In the genomic region with DNA sequence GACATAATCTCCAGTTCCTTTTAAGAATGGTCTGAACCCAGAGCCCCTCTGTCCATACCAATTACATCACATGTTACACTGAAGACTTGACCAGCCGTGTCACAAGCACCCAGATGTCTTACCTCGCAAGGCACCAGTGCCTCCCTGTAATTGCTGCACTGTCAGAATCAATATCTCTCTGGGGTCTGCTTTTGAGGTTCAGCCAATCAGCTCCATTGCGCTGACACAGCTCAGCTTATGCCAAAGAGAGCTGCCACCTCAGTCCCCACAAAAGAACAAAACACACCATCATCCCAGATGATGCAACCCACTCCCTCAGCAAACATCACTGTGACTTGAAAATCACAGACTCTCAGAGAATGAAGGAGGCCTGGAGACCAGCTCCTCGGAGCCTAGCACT, we compare ENCODE assay signal across 36 cellular contexts.
"Had no signal": no experiment of that assay in that cellular context is flagged by ENCODE, and none has a peak within 500 bp of the region (broad histone marks: within the 10 kb centered on the region; RNA-seq: fewer than 3 reads in every experiment).

No MANE protein-coding gene starts in this region.

- H3K36me3 Mint-ChIP-seq: activated CD8-positive, alpha-beta memory T cell treated with anti-CD3 and anti-CD28 coated beads, Interleukin-2, amount 10 ng/mL, durations not matched to agents 7 days and 5 days; activated naive CD4-positive, alpha-beta T cell treated with anti-CD3 and anti-CD28 coated beads, Interleukin-2, amount 10 ng/mL, durations not matched to agents 7 days and 5 days; activated naive CD4-positive, alpha-beta T cell treated with anti-CD3 and anti-CD28 coated beads, Interleukin-2, amount 50 U/mL, for 72 hours; activated naive CD8-positive, alpha-beta T cell treated with anti-CD3 and anti-CD28 coated beads for 36 hours had no signal

- H3K27me3 ChIP-seq: adrenal gland, body of pancreas, brain microvascular endothelial cell, breast epithelium had no signal

- H3K9me3 ChIP-seq: adrenal gland, body of pancreas, breast epithelium had no signal

- H3K4me1 ChIP-seq: adrenal gland, breast epithelium had no signal

- ATAC-seq: activated CD4-positive, alpha-beta T cell treated with anti-CD3 and anti-CD28 coated beads for 36 hours; activated CD4-positive, CD25-positive, alpha-beta regulatory T cell treated with anti-CD3 and anti-CD28 coated beads, Interleukin-2, amount 50 U/mL, for 24 hours; activated CD8-positive, alpha-beta memory T cell treated with anti-CD3 and anti-CD28 coated beads, Interleukin-2, amount 10 ng/mL, durations not matched to agents 7 days and 5 days; activated CD8-positive, alpha-beta T cell treated with anti-CD3 and anti-CD28 coated beads, Interleukin-2, amount 10 ng/mL, durations not matched to agents 7 days and 5 days; activated naive CD4-positive, alpha-beta T cell treated with anti-CD3 and anti-CD28 coated beads, Interleukin-2, amount 50 U/mL, for 72 hours; body of pancreas had no signal

- H3K4me3 Mint-ChIP-seq: activated B cell treated with CpG ODN at 0.5 μM for 24 hours; activated CD4-positive, alpha-beta memory T cell treated with anti-CD3 and anti-CD28 coated beads, Interleukin-2, amount 10 ng/mL, durations not matched to agents 7 days and 5 days; activated CD4-positive, alpha-beta T cell treated with anti-CD3 and anti-CD28 coated beads for 36 hours; activated CD4-positive, alpha-beta T cell treated with anti-CD3 and anti-CD28 coated beads, Interleukin-2, amount 10 ng/mL, durations not matched to agents 7 days and 5 days; activated CD8-positive, alpha-beta memory T cell treated with anti-CD3 and anti-CD28 coated beads, Interleukin-2, amount 10 ng/mL, durations not matched to agents 7 days and 5 days; activated CD8-positive, alpha-beta T cell treated with anti-CD3 and anti-CD28 coated beads, Interleukin-2, amount 10 ng/mL, durations not matched to agents 7 days and 5 days; activated naive CD4-positive, alpha-beta T cell treated with anti-CD3 and anti-CD28 coated beads, Interleukin-2, amount 10 ng/mL, durations not matched to agents 7 days and 5 days; activated naive CD8-positive, alpha-beta T cell treated with anti-CD3 and anti-CD28 coated beads for 36 hours; activated T-cell treated with anti-CD3 and anti-CD28 coated beads, Interleukin-2, amount 50 U/mL, for 24 hours; T-helper 1 cell treated with Interleukin-12 subunit alpha and Interleukin-12 subunit beta and Interleukin-4 antibody, amounts not matched to agents 30 μg/mL and 1 μg/mL, for 36 hours; T-helper 2 cell treated with Interferon-gamma antibody and Interleukin-4, amounts not matched to agents 5 μg/mL and 100 μg/mL, for 36 hours had no signal

- H3K9me3 Mint-ChIP-seq: activated B cell treated with CpG ODN at 0.5 μM for 24 hours; activated CD4-positive, alpha-beta memory T cell treated with anti-CD3 and anti-CD28 coated beads, Interleukin-2, amount 10 ng/mL, durations not matched to agents 7 days and 5 days; activated CD4-positive, alpha-beta T cell treated with anti-CD3 and anti-CD28 coated beads, Interleukin-2, amount 10 ng/mL, durations not matched to agents 7 days and 5 days; activated naive CD4-positive, alpha-beta T cell treated with anti-CD3 and anti-CD28 coated beads, Interleukin-2, amount 10 ng/mL, durations not matched to agents 7 days and 5 days; activated naive CD4-positive, alpha-beta T cell treated with anti-CD3 and anti-CD28 coated beads, Interleukin-2, amount 50 U/mL, for 72 hours; activated naive CD8-positive, alpha-beta T cell treated with anti-CD3 and anti-CD28 coated beads for 36 hours; activated T-cell treated with anti-CD3 and anti-CD28 coated beads, Interleukin-2, amount 50 U/mL, for 24 hours; activated T-helper 2 cell treated with anti-CD3 and anti-CD28 coated beads, Interferon-gamma antibody, Interleukin-2, Interleukin-4, amounts not matched to agents 10 μg/mL and 5 μg/mL and 100 μg/mL, durations not matched to agents 14 hours and 24 hours and 36 hours; T-helper 1 cell treated with Interleukin-12 subunit alpha and Interleukin-12 subunit beta and Interleukin-4 antibody, amounts not matched to agents 30 μg/mL and 1 μg/mL, for 36 hours; T-helper 2 cell treated with Interferon-gamma antibody and Interleukin-4, amounts not matched to agents 5 μg/mL and 100 μg/mL, for 36 hours had no signal

- FAIRE-seq: astrocyte, TTC549 had no signal

- H3K4me3 ChIP-seq: adrenal gland, body of pancreas, breast epithelium had no signal

- H3K27ac ChIP-seq: adrenal gland, body of pancreas, brain microvascular endothelial cell, breast epithelium, VCaP had no signal

- H3K27ac Mint-ChIP-seq: activated B cell treated with CpG ODN at 0.5 μM for 24 hours; activated CD4-positive, alpha-beta memory T cell treated with anti-CD3 and anti-CD28 coated beads, Interleukin-2, amount 10 ng/mL, durations not matched to agents 7 days and 5 days; activated CD4-positive, alpha-beta T cell treated with anti-CD3 and anti-CD28 coated beads for 36 hours; activated CD4-positive, alpha-beta T cell treated with anti-CD3 and anti-CD28 coated beads, Interleukin-2, amount 10 ng/mL, durations not matched to agents 7 days and 5 days; activated CD8-positive, alpha-beta memory T cell treated with anti-CD3 and anti-CD28 coated beads, Interleukin-2, amount 10 ng/mL, durations not matched to agents 7 days and 5 days; activated CD8-positive, alpha-beta T cell treated with anti-CD3 and anti-CD28 coated beads, Interleukin-2, amount 10 ng/mL, durations not matched to agents 7 days and 5 days; activated naive CD4-positive, alpha-beta T cell treated with anti-CD3 and anti-CD28 coated beads, Interleukin-2, amount 10 ng/mL, durations not matched to agents 7 days and 5 days; activated naive CD4-positive, alpha-beta T cell treated with anti-CD3 and anti-CD28 coated beads, Interleukin-2, amount 50 U/mL, for 72 hours; activated naive CD8-positive, alpha-beta T cell treated with anti-CD3 and anti-CD28 coated beads for 36 hours; activated T-cell treated with anti-CD3 and anti-CD28 coated beads, Interleukin-2, amount 50 U/mL, for 24 hours; activated T-helper 2 cell treated with anti-CD3 and anti-CD28 coated beads, Interferon-gamma antibody, Interleukin-2, Interleukin-4, amounts not matched to agents 10 μg/mL and 5 μg/mL and 100 μg/mL, durations not matched to agents 14 hours and 24 hours and 36 hours; T-helper 1 cell treated with Interleukin-12 subunit alpha and Interleukin-12 subunit beta and Interleukin-4 antibody, amounts not matched to agents 30 μg/mL and 1 μg/mL, for 36 hours; T-helper 2 cell treated with Interferon-gamma antibody and Interleukin-4, amounts not matched to agents 5 μg/mL and 100 μg/mL, for 36 hours had no signal

- DNase-seq: activated B cell treated with CpG ODN at 0.5 μM for 24 hours; activated CD4-positive, alpha-beta memory T cell treated with anti-CD3 and anti-CD28 coated beads, Interleukin-2, amount 10 ng/mL, durations not matched to agents 7 days and 5 days; activated CD4-positive, alpha-beta T cell treated with anti-CD3 and anti-CD28 coated beads for 1 hour; activated CD4-positive, alpha-beta T cell treated with anti-CD3 and anti-CD28 coated beads for 36 hours; activated CD4-positive, alpha-beta T cell treated with anti-CD3 and anti-CD28 coated beads for 48 hours; activated CD4-positive, alpha-beta T cell treated with anti-CD3 and anti-CD28 coated beads, Interleukin-2, amount 10 ng/mL, durations not matched to agents 7 days and 5 days; activated CD4-positive, alpha-beta T cell treated with anti-CD3 and anti-CD28 coated beads, Interleukin-2, amount 50 U/mL, for 48 hours; activated CD8-positive, alpha-beta memory T cell treated with anti-CD3 and anti-CD28 coated beads for 24 hours; activated CD8-positive, alpha-beta memory T cell treated with anti-CD3 and anti-CD28 coated beads, Interleukin-2, amount 10 ng/mL, durations not matched to agents 7 days and 5 days; activated CD8-positive, alpha-beta memory T cell treated with anti-CD3 and anti-CD28 coated beads, Interleukin-2, amount 50 U/mL, for 48 hours; activated CD8-positive, alpha-beta T cell treated with anti-CD3 and anti-CD28 coated beads, Interleukin-2, amount 10 ng/mL, durations not matched to agents 7 days and 5 days; activated effector memory CD4-positive, alpha-beta T cell treated with Interleukin-2 at 50 U/mL for 16 hours; activated gamma-delta T cell; activated naive CD4-positive, alpha-beta T cell treated with anti-CD3 and anti-CD28 coated beads, Interleukin-2, amount 10 ng/mL, durations not matched to agents 7 days and 5 days; activated naive CD4-positive, alpha-beta T cell treated with Interleukin-2 at 50 U/mL for 16 hours; activated naive CD8-positive, alpha-beta T cell treated with anti-CD3 and anti-CD28 coated beads for 36 hours; activated T-cell treated with anti-CD3 and anti-CD28 coated beads, Interleukin-2, amount 50 U/mL, for 24 hours; activated T-cell treated with anti-CD3 and anti-CD28 coated beads, Interleukin-2, amount 50 U/mL, for 48 hours; adrenal gland; amniotic stem cell; aorta; body of pancreas; brain microvascular endothelial cell; central memory CD4-positive, alpha-beta T cell; T-helper 1 cell; T-helper 2 cell; T-helper 9 cell had no signal

- H3K36me3 ChIP-seq: adrenal gland, brain microvascular endothelial cell, breast epithelium had no signal

- H3K27me3 Mint-ChIP-seq: activated CD4-positive, alpha-beta memory T cell treated with anti-CD3 and anti-CD28 coated beads, Interleukin-2, amount 10 ng/mL, durations not matched to agents 7 days and 5 days; activated CD8-positive, alpha-beta memory T cell treated with anti-CD3 and anti-CD28 coated beads, Interleukin-2, amount 10 ng/mL, durations not matched to agents 7 days and 5 days had no signal

- H3K4me1 Mint-ChIP-seq: activated CD4-positive, alpha-beta memory T cell treated with anti-CD3 and anti-CD28 coated beads, Interleukin-2, amount 10 ng/mL, durations not matched to agents 7 days and 5 days; activated CD4-positive, alpha-beta T cell treated with anti-CD3 and anti-CD28 coated beads for 36 hours; activated naive CD4-positive, alpha-beta T cell treated with anti-CD3 and anti-CD28 coated beads, Interleukin-2, amount 10 ng/mL, durations not matched to agents 7 days and 5 days had no signal
